8 cellular contexts compared by ENCODE assay signal in genomic region chr6:149565539-149566371, GRCh38. TPM values are rescaled to one million over a fixed set of nuclear protein-coding genes. Genes with fewer than 3 reads are reported as not detected.
DNase-seq lines count a peak whose midpoint lies in the region; ATAC-seq and TF ChIP-seq lines count a peak whose summit lies in the region.

No MANE protein-coding gene starts in this region.

- peak overlapping the region; percentile 96 for H2AFZ ChIP-seq in osteoblast (ENCODE audit: low read length)

- H3K27ac ChIP-seq in osteoblast (ENCODE audit: low read depth, low read length) (peak overlapping the region; percentile 52), testis (peak overlapping the region; percentile 91 to 96)

- H3K27me3 Mint-ChIP-seq in activated naive CD8-positive, alpha-beta T cell: no peaks in the 10 kb centered on the region
- H3K27me3 Mint-ChIP-seq in glutamatergic neuron (ENCODE audit: unreplicated experiment): peaks cover under 1% of the 10 kb centered on the region

- H3K4me1 ChIP-seq in osteoblast (ENCODE audit: insufficient read depth, low read length): peaks cover 25% of the 10 kb centered on the region
- no peaks in the 10 kb centered on the region for H3K4me1 ChIP-seq in testis

- H3K36me3 Mint-ChIP-seq in activated naive CD8-positive, alpha-beta T cell: no peaks in the 10 kb centered on the region
- H3K36me3 Mint-ChIP-seq in glutamatergic neuron (ENCODE audit: unreplicated experiment): no peaks in the 10 kb centered on the region

- peak overlapping the region; percentile 95 for H3K4me3 ChIP-seq in osteoblast (ENCODE audit: insufficient read depth, low read length)
- peak overlapping the region; percentile 82 to 100 for H3K4me3 ChIP-seq in testis

- CTCF ChIA-PET in GM10248 (lab: Yijun Ruan, JAX): interaction anchor here (1.1 to 4.9 kb wide), 8 partner anchors 15 to 537 kb away, joined by 3 to 52 read pairs (median 4); partner anchors contain the start of gene PPIL4

- no peak for TF ChIP-seq POLR2A in testis (IDR thresholded peaks at IDR 0.05)

- H3K36me3 ChIP-seq in osteoblast (ENCODE audit: insufficient read depth, low read length) (no peaks in the 10 kb centered on the region), testis (ENCODE audit: low read depth, missing control alignments) (no peaks in the 10 kb centered on the region)

- H3K27me3 ChIP-seq in osteoblast (ENCODE audit: insufficient read depth, low read length): no peaks in the 10 kb centered on the region
- H3K27me3 ChIP-seq in testis: no peaks in the 10 kb centered on the region

- H3K4me1 Mint-ChIP-seq in activated naive CD8-positive, alpha-beta T cell (ENCODE audit: low read depth): peaks cover 21% of the 10 kb centered on the region
- H3K4me1 Mint-ChIP-seq in glutamatergic neuron (ENCODE audit: low read depth, unreplicated experiment): no peaks in the 10 kb centered on the region

- intact Hi-C loops in testis (cut with DNase I; ENCODE audit: low total_unique reads): no loop called here

- DNase-seq in GM10248 (ENCODE audit: extremely low spot score): peak; percentile 99
- peak; percentile 89 for DNase-seq in NCI-H1048 (lab: John Stamatoyannopoulos, UW)
- peak; percentile 94 for DNase-seq in glutamatergic neuron
- peak; percentile 99 for DNase-seq in osteoblast (ENCODE audit: insufficient read length, low spot score, missing footprints)
- DNase-seq in testis: peak; percentile 94

- POLR2A ChIA-PET in GM10248 (lab: Yijun Ruan, JAX): interaction anchor here (0.6 to 1.2 kb wide), 5 partner anchors 10 to 360 kb away, joined by 3 to 7 read pairs (median 3); no protein-coding TSS in a partner anchor

- WGBS in testis, 2 donors: 0% methylated on average over 30 to 41 of the region's 55 CpGs

- peaks cover 37% of the 10 kb centered on the region for H3K79me2 ChIP-seq in osteoblast (ENCODE audit: insufficient read depth, low read length)

- ATAC-seq in HG02623 (IDR thresholded peaks at IDR 0.05; ENCODE audit: unreplicated experiment) (peak; percentile 75), SK-N-SH treated with all-trans-retinoic acid at 6 μM for 48 hours (peak; percentile 88)

- peak overlapping the region; percentile 98 for H3K4me2 ChIP-seq in osteoblast (ENCODE audit: insufficient read depth, low read length)

- no peaks in the 10 kb centered on the region for H3K9me3 ChIP-seq in osteoblast (ENCODE audit: low read depth, low read length)
- H3K9me3 ChIP-seq in testis: no peaks in the 10 kb centered on the region

- H3K27ac Mint-ChIP-seq in activated naive CD8-positive, alpha-beta T cell: peak overlapping the region; percentile 94
- no peak overlapping the region for H3K27ac Mint-ChIP-seq in glutamatergic neuron (ENCODE audit: unreplicated experiment)

- no peaks in the 10 kb centered on the region for H3K9me3 Mint-ChIP-seq in activated naive CD8-positive, alpha-beta T cell (ENCODE audit: low read depth)
- H3K9me3 Mint-ChIP-seq in glutamatergic neuron (ENCODE audit: unreplicated experiment): peaks cover 4% of the 10 kb centered on the region

- TF ChIP-seq CTCF in GM10248 (IDR thresholded peaks at IDR 0.05; ENCODE audit: control extremely low read depth, extremely low read depth, low read depth, missing control alignments): peak; percentile 89
- TF ChIP-seq CTCF in glutamatergic neuron (IDR thresholded peaks at IDR 0.05; ENCODE audit: partially characterized antibody, unreplicated experiment): peak; percentile 55
- TF ChIP-seq CTCF in osteoblast (IDR thresholded peaks at IDR 0.05; ENCODE audit: extremely low read depth, low read depth, low read length): peak; percentile 69
- TF ChIP-seq CTCF in testis (IDR thresholded peaks at IDR 0.05): peak; percentile 46 to 61 (median 54)

- H3K4me3 Mint-ChIP-seq in activated naive CD8-positive, alpha-beta T cell: peak overlapping the region; percentile 93
- H3K4me3 Mint-ChIP-seq in glutamatergic neuron (ENCODE audit: unreplicated experiment): peak overlapping the region; percentile 90

- H4K20me1 ChIP-seq in osteoblast (ENCODE audit: insufficient read depth, low read length): peaks cover 17% of the 10 kb centered on the region

TF ChIP-seq in SK-N-SH treated with all-trans-retinoic acid at 6 μM for 48 hours, 23 proteins besides CTCF, POLR2A, EP300 and RAD21:
- no peak for TF ChIP-seq BACH2 (CRISPR knock-in tag; IDR thresholded peaks at IDR 0.05; ENCODE audit: borderline replicate concordance)
- TF ChIP-seq ZNF70 (CRISPR knock-in tag; IDR thresholded peaks at IDR 0.05): no peak
- TF ChIP-seq POU6F1 (CRISPR knock-in tag; IDR thresholded peaks at IDR 0.05; ENCODE audit: borderline replicate concordance, low read depth): 0 out of 2 replicates have a peak, but pooled peaks have one; percentile 27

RNA-seq across cellular contexts. Expression of gene GINM1, which starts 0.4 kb away (rescaled TPM):
- 11.2 TPM for total RNA-seq in glutamatergic neuron (ENCODE audit: unreplicated experiment)
- 75.3 and 82.8 TPM in 2 replicates for total RNA-seq in osteoblast
- 10 to 100 TPM; 47.5 to 58.7 TPM for total RNA-seq in testis
- polyA plus RNA-seq in testis (ENCODE audit: insufficient read depth, low read depth, low replicate concordance): 80.3 TPM

RNA-seq across cellular contexts. Expression of gene PPIL4, which starts 19.9 kb away (rescaled TPM):
- total RNA-seq in glutamatergic neuron (ENCODE audit: unreplicated experiment) (26.8 TPM), osteoblast (33.3 and 34.5 TPM in 2 replicates), testis (10 to 100 TPM; 36.0 to 39.4 TPM)
- polyA plus RNA-seq in testis (ENCODE audit: insufficient read depth, low read depth, low replicate concordance): 13.9 TPM

Comparison
In these comparisons a context has a peak if more than half of its experiments do, and no peak if none do; other contexts are left out.
1. Peak in every context shown above with its lines: DNase-seq, ATAC-seq, H3K4me3 ChIP-seq and H3K27ac ChIP-seq.